Comparison of ENCODE assay signal across 2 cellular contexts in the genomic region with DNA sequence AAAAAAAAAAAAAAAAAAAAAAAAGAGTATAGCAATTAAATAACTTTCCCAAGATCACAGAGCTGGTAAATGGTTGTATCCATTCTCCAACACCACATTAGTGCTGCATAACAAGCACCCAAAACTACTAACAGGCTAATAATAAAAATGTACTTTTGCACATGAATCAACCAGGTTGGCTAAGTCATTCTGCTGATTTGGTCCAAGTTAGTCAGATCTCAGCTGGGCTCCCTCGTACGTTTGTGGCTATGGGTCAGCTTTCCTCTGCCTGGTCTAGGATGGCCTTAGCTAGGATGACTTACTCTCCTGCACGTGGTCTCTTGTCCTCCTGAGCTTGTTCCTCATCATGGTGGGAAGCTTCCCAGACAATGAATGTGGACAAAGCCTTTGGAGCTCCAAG.
TF ChIP-seq lines count a peak whose summit lies in the region.

No MANE protein-coding gene starts in this region.

TF ChIP-seq in HepG2, 621 proteins besides CTCF, POLR2A, EP300 and RAD21:
- TF ChIP-seq ZNF337 (CRISPR knock-in tag; IDR thresholded peaks at IDR 0.05; ENCODE audit: borderline replicate concordance, low read depth) (no peak), NR3C1 (CRISPR knock-in tag; IDR thresholded peaks at IDR 0.05) (no peak), RBAK (CRISPR knock-in tag; IDR thresholded peaks at IDR 0.05) (no peak), ZNF703 (CRISPR knock-in tag; IDR thresholded peaks at IDR 0.05; ENCODE audit: borderline replicate concordance) (no peak), ZFP37 (CRISPR knock-in tag; IDR thresholded peaks at IDR 0.05; ENCODE audit: borderline replicate concordance) (no peak), ZNF737 (CRISPR knock-in tag; IDR thresholded peaks at IDR 0.05; ENCODE audit: borderline replicate concordance) (no peak), MTF2 (CRISPR knock-in tag; IDR thresholded peaks at IDR 0.05; ENCODE audit: borderline replicate concordance) (no peak)
- TF ChIP-seq, protein P1, sequence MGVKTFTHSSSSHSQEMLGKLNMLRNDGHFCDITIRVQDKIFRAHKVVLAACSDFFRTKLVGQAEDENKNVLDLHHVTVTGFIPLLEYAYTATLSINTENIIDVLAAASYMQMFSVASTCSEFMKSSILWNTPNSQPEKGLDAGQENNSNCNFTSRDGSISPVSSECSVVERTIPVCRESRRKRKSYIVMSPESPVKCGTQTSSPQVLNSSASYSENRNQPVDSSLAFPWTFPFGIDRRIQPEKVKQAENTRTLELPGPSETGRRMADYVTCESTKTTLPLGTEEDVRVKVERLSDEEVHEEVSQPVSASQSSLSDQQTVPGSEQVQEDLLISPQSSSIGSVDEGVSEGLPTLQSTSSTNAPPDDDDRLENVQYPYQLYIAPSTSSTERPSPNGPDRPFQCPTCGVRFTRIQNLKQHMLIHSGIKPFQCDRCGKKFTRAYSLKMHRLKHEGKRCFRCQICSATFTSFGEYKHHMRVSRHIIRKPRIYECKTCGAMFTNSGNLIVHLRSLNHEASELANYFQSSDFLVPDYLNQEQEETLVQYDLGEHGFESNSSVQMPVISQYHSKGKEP (CRISPR knock-in tag; IDR thresholded peaks at IDR 0.05) = no peak

TF ChIP-seq in IMR-90, 13 proteins besides CTCF, POLR2A, EP300 and RAD21:
- TF ChIP-seq SMC3 (IDR thresholded peaks at IDR 0.05; ENCODE audit: low read depth, low read length) = no peak
- no peak for TF ChIP-seq BHLHE40 (IDR thresholded peaks at IDR 0.05; ENCODE audit: low read depth, low read length)
